Comparison of ENCODE assay signal across 20 cellular contexts in the genomic region with DNA sequence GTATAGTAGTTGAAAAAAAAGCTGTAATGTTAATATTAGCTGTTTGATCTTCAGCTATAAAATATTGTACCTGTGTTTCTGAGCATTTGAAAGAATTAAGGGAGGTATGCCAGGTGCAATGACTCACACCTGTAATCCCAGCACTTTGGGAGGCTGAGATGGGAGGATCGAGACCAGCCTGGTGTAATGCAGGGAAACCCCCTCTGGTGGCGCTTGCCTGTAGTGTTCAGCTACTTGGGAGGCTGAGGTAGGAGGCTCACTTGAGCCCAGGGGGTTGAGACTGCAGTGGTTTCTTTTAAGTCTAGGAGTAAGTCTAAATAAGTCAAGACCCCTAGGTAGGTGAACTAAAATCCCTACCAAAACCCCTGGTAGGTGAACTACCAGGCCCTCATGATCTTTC. TPM values are rescaled to one million over a fixed set of nuclear protein-coding genes. Genes with fewer than 3 reads are reported as not detected.
DNase-seq lines count a peak whose midpoint lies in the region; ATAC-seq and TF ChIP-seq lines count a peak whose summit lies in the region.
"Had no signal": no experiment of that assay in that cellular context is flagged by ENCODE, and none has a peak within 500 bp of the region (broad histone marks: within the 10 kb centered on the region; RNA-seq: fewer than 3 reads in every experiment).

No MANE protein-coding gene starts in this region.

- no peaks in the 10 kb centered on the region for H3K79me2 ChIP-seq in PC-3 (ENCODE audit: low read length)

- H3K4me1 ChIP-seq in PC-3 (ENCODE audit: insufficient read depth, low read length), result no peaks in the 10 kb centered on the region
- no peaks in the 10 kb centered on the region for H3K4me1 ChIP-seq in effector memory CD4-positive, alpha-beta T cell (ENCODE audit: control insufficient read depth, insufficient read depth, low read length, poor library complexity, severe bottlenecking)
- H3K4me1 ChIP-seq: BLaER1, suprapubic skin had no signal

- no peak overlapping the region for H3K27ac ChIP-seq in PC-3 (ENCODE audit: low read length)
- no peak overlapping the region for H3K27ac ChIP-seq in effector memory CD4-positive, alpha-beta T cell (ENCODE audit: insufficient read depth, low read length, poor library complexity, severe bottlenecking)
- H3K27ac ChIP-seq: BLaER1, suprapubic skin had no signal

- CTCF ChIA-PET in PC-3 (lab: Charles Lee), result no interaction called here

- 0 out of 2 replicates have a peak, but pooled peaks cover 2% of the 10 kb centered on the region for H3K9me3 ChIP-seq in PC-3 (ENCODE audit: low read length)
- no peaks in the 10 kb centered on the region for H3K9me3 ChIP-seq in effector memory CD4-positive, alpha-beta T cell (ENCODE audit: control insufficient read depth, low read length)
- H3K9me3 ChIP-seq: suprapubic skin had no signal

- POLR2A ChIA-PET in PC-3 (lab: Charles Lee; ENCODE audit: unreplicated experiment), result no interaction called here

- no peak overlapping the region for H2AFZ ChIP-seq in PC-3 (ENCODE audit: low read length)

- no TSS peak for BruUV-seq in PC-3 (replicated peaks; lab: Mats Ljungman, UMichigan)

- TF ChIP-seq POLR2A in erythroblast (IDR thresholded peaks at IDR 0.05; ENCODE audit: low read length), result no peak

- H3K9me2 ChIP-seq in PC-3 (replicated peaks; ENCODE audit: low read length), result no peaks in the 10 kb centered on the region

- intact Hi-C loops in PC-3 (cut with micrococcal nuclease), result no loop called here

- no peaks in the 10 kb centered on the region for H3F3A ChIP-seq in PC-3 (ENCODE audit: low read length, unreplicated experiment)

- no peak for ATAC-seq in PC-3
- ATAC-seq: natural killer cell had no signal

- no peaks in the 10 kb centered on the region for H4K20me1 ChIP-seq in PC-3 (ENCODE audit: low read length)
- H4K20me1 ChIP-seq: BLaER1 had no signal

- no peak overlapping the region for H3K4me2 ChIP-seq in PC-3 (ENCODE audit: low read length)
- H3K4me2 ChIP-seq: BLaER1 had no signal

- no peak overlapping the region for H3K9ac ChIP-seq in PC-3 (ENCODE audit: low read length)
- H3K9ac ChIP-seq: BLaER1 had no signal

- H3K36me3 ChIP-seq in PC-3 (ENCODE audit: low read depth, low read length), result peaks cover 64% of the 10 kb centered on the region
- peaks cover 23% of the 10 kb centered on the region for H3K36me3 ChIP-seq in effector memory CD4-positive, alpha-beta T cell (ENCODE audit: control insufficient read depth, insufficient read depth, low read length)

- no peak overlapping the region for H3K4me3 ChIP-seq in PC-3 (ENCODE audit: low read length)
- H3K4me3 ChIP-seq in effector memory CD4-positive, alpha-beta T cell (ENCODE audit: insufficient read depth, low read depth, low read length, poor library complexity, severe bottlenecking), result no peak overlapping the region
- H3K4me3 ChIP-seq: BLaER1, suprapubic skin had no signal

- no peaks in the 10 kb centered on the region for H3K27me3 ChIP-seq in PC-3 (ENCODE audit: low read length)
- H3K27me3 ChIP-seq in effector memory CD4-positive, alpha-beta T cell (replicated peaks; ENCODE audit: control insufficient read depth, insufficient read depth, low read length, poor library complexity, severe bottlenecking), result no peaks in the 10 kb centered on the region
- H3K27me3 ChIP-seq: BLaER1, suprapubic skin had no signal

- TF ChIP-seq CTCF in PC-3 (conservative IDR thresholded peaks at IDR 0.05; ENCODE audit: low read depth, low read length), result peak; percentile 50; the same call in 1 of the 2 replicates

- DNase-seq in COLO668 (lab: John Stamatoyannopoulos, UW; ENCODE audit: unreplicated experiment) (peak; percentile 4), ELR (ENCODE audit: low read depth) (peak; percentile 27), PC-3 (peak; percentile 48), erythroblast (lab: John Stamatoyannopoulos, UW) (peak; percentile 25 to 34), DMS79 (lab: John Stamatoyannopoulos, UW) (no peak)
- no peak for DNase-seq in stimulated activated naive CD4-positive, alpha-beta T cell treated with Interleukin-2 at 50 U/mL for 16 hours (lab: John Stamatoyannopoulos, UW)
- no peak for DNase-seq in effector memory CD4-positive, alpha-beta T cell
- DNase-seq: activated CD4-positive, CD25-positive, alpha-beta regulatory T cell treated with anti-CD3 and anti-CD28 coated beads, Interleukin-2, amount 50 U/mL, for 72 hours; activated gamma-delta T cell treated with Interleukin-2 at 50 U/mL for 16 hours; anterior cingulate cortex; foreskin fibroblast; KG1; kidney glomerular epithelial cell; natural killer cell; NCI-H1105 treated with DMSO at 0.1 percent for 48 hours; NCI-H2171; NCI-H748 treated with DMSO at 0.1 percent for 48 hours; small intestine had no signal

RNA-seq across cellular contexts. Expression of a gene that starts 37.1 kb away (rescaled TPM):
- 117 and 135 TPM in 2 replicates for total RNA-seq in PC-3 (2014; rRNA removed)

RNA-seq across cellular contexts. Expression of a gene that starts 37.2 kb away (rescaled TPM):
- total RNA-seq in PC-3 (2014; rRNA removed), result 24.3 and 32.4 TPM in 2 replicates

RNA-seq across cellular contexts. Expression of a gene that starts 42.8 kb away (rescaled TPM):
- total RNA-seq in PC-3 (2014; rRNA removed), result 25.0 and 26.1 TPM in 2 replicates

Comparison
In these comparisons a context has a peak if more than half of its experiments do, and no peak if none do; other contexts are left out.
1. DNase-seq: peak in COLO668 (single experiment), ELR (single experiment), PC-3 (single experiment) and erythroblast (2 of 2); none in stimulated activated naive CD4-positive, alpha-beta T cell treated with Interleukin-2 at 50 U/mL for 16 hours (single experiment), DMS79 (single experiment) and effector memory CD4-positive, alpha-beta T cell (0 of 3).